ENCODE assay signal across 12 cellular contexts in genomic region chr4:146159384-146160058, GRCh38. TPM values are rescaled to one million over a fixed set of nuclear protein-coding genes. Genes with fewer than 3 reads are reported as not detected.
DNase-seq lines count a peak whose midpoint lies in the region; ATAC-seq and TF ChIP-seq lines count a peak whose summit lies in the region.
"Had no signal": no experiment of that assay in that cellular context is flagged by ENCODE, and none has a peak within 500 bp of the region (broad histone marks: within the 10 kb centered on the region; RNA-seq: fewer than 3 reads in every experiment).

No MANE protein-coding gene starts in this region.

- no peaks in the 10 kb centered on the region for H3K9me3 Mint-ChIP-seq in stimulated activated effector memory CD8-positive, alpha-beta T cell treated with anti-CD3 and anti-CD28 coated beads, Interleukin-12 subunit alpha, Interleukin-12 subunit beta, amount 100 ng/mL, for 72 hours

- TF ChIP-seq CTCF in A673 (conservative IDR thresholded peaks at IDR 0.05; ENCODE audit: low read depth, low read length) = no peak

- no peak overlapping the region for H3K27ac ChIP-seq in A673 (ENCODE audit: low read depth, low read length, poor library complexity, severe bottlenecking)
- H3K27ac ChIP-seq: left lung had no signal

- intact Hi-C loops in A673 (cut with micrococcal nuclease; ENCODE audit: unreplicated experiment) = no loop called here

- peak; percentile 44 to 72 for ATAC-seq in activated CD4-positive, CD25-positive, alpha-beta regulatory T cell treated with anti-CD3 and anti-CD28 coated beads, Interleukin-2, amount 50 U/mL, for 24 hours
- ATAC-seq in GM21717 (IDR thresholded peaks at IDR 0.05; ENCODE audit: unreplicated experiment) = peak; percentile 73
- ATAC-seq in HG03196 (IDR thresholded peaks at IDR 0.05; ENCODE audit: unreplicated experiment) = peak; percentile 84
- ATAC-seq in stimulated activated effector memory CD8-positive, alpha-beta T cell treated with anti-CD3 and anti-CD28 coated beads, Interleukin-12 subunit alpha, Interleukin-12 subunit beta, amount 100 ng/mL, for 72 hours = peak; percentile 98
- ATAC-seq: left lung had no signal

- no peaks in the 10 kb centered on the region for H3K36me3 Mint-ChIP-seq in stimulated activated effector memory CD8-positive, alpha-beta T cell treated with anti-CD3 and anti-CD28 coated beads, Interleukin-12 subunit alpha, Interleukin-12 subunit beta, amount 100 ng/mL, for 72 hours

- BruUV-seq in A673 (replicated peaks; lab: Mats Ljungman, UMichigan) = no TSS peak

- H3K4me3 Mint-ChIP-seq in stimulated activated effector memory CD8-positive, alpha-beta T cell treated with anti-CD3 and anti-CD28 coated beads, Interleukin-12 subunit alpha, Interleukin-12 subunit beta, amount 100 ng/mL, for 72 hours = peak overlapping the region; percentile 9

- H3K27me3 ChIP-seq in A673 (replicated peaks; ENCODE audit: insufficient read depth, low read depth, low read length, poor library complexity) = no peaks in the 10 kb centered on the region
- H3K27me3 ChIP-seq: left lung had no signal

- H3K4me1 Mint-ChIP-seq in stimulated activated effector memory CD8-positive, alpha-beta T cell treated with anti-CD3 and anti-CD28 coated beads, Interleukin-12 subunit alpha, Interleukin-12 subunit beta, amount 100 ng/mL, for 72 hours = peaks cover 10% of the 10 kb centered on the region

- POLR2A ChIA-PET in A673 (lab: Charles Lee; ENCODE audit: low non-redundant PET) = no interaction called here

- TF ChIP-seq POLR2A in erythroblast (IDR thresholded peaks at IDR 0.05; ENCODE audit: low read length) = no peak

- CTCF ChIA-PET in A673 (lab: Charles Lee) = no interaction called here

- H3K4me1 ChIP-seq in A673 (ENCODE audit: insufficient read depth, low read length, poor library complexity, severe bottlenecking) = peaks cover 4% of the 10 kb centered on the region
- H3K4me1 ChIP-seq: left lung had no signal

- peaks cover 8% of the 10 kb centered on the region for H3K9me3 ChIP-seq in A673 (ENCODE audit: low read depth, low read length, poor library complexity, severe bottlenecking)

- no peak overlapping the region for H3K4me3 ChIP-seq in A673 (ENCODE audit: low read depth, low read length, poor library complexity, severe bottlenecking)
- H3K4me3 ChIP-seq: left lung had no signal

- H3K36me3 ChIP-seq in A673 (ENCODE audit: insufficient read depth, low read length, poor library complexity, severe bottlenecking) = no peaks in the 10 kb centered on the region
- H3K36me3 ChIP-seq: left lung had no signal

- peak overlapping the region; percentile 74 for H3K27ac Mint-ChIP-seq in stimulated activated effector memory CD8-positive, alpha-beta T cell treated with anti-CD3 and anti-CD28 coated beads, Interleukin-12 subunit alpha, Interleukin-12 subunit beta, amount 100 ng/mL, for 72 hours

- no peak for DNase-seq in activated CD4-positive, CD25-positive, alpha-beta regulatory T cell (lab: John Stamatoyannopoulos, UW)
- peak in 1 of 2 donors; percentile 57 for DNase-seq in stimulated activated effector memory CD8-positive, alpha-beta T cell treated with anti-CD3 and anti-CD28 coated beads, Interleukin-12 subunit alpha, Interleukin-12 subunit beta, amount 100 ng/mL, for 72 hours (ENCODE audit: low spot score in 2 of 2)
- no peak for DNase-seq in A673 (ENCODE audit: low spot score)
- no peak for DNase-seq in erythroblast (lab: John Stamatoyannopoulos, UW)
- DNase-seq in AG20443 (ENCODE audit: low spot score) = no peak
- DNase-seq: left lung, NCI-H1694 treated with DMSO at 0.1 percent for 48 hours, SIG-M5 had no signal

RNA-seq across cellular contexts. Expression of gene LSM6, which starts 16.0 kb away (rescaled TPM):
- total RNA-seq in A673 (2021) = 54.1 and 61.7 TPM in 2 replicates

RNA-seq across cellular contexts. Expression of gene REELD1, which starts 54.8 kb away (rescaled TPM):
- not detected in 2 replicates for total RNA-seq in A673 (2021)
- total RNA-seq: pulmonary artery endothelial cell had no signal
